Comparison of ENCODE assay signal across 8 cellular contexts in genomic region chr1:231040800-231041704, GRCh38. TPM values are rescaled to one million over a fixed set of nuclear protein-coding genes. Genes with fewer than 3 reads are reported as not detected.
DNase-seq lines count a peak whose midpoint lies in the region; ATAC-seq lines count a peak whose summit lies in the region.

No MANE protein-coding gene starts in this region.

- H3K27me3 ChIP-seq in BLaER1 treated with 17β-estradiol and CSF1 and Interleukin-3, amounts not matched to agents 10 nM and 100 nM = peaks cover 4 to 40% (median 32%) of the 10 kb centered on the region in 11 experiments; a peak in 21 of 22 replicates
- no peaks in the 10 kb centered on the region for H3K27me3 ChIP-seq in effector memory CD4-positive, alpha-beta T cell (replicated peaks; ENCODE audit: control insufficient read depth, insufficient read depth, low read length, poor library complexity, severe bottlenecking)

- peaks cover 6 to 14% of the 10 kb centered on the region in 2 donors for H3K36me3 Mint-ChIP-seq in naive B cell

- peaks cover 34 to 43% (median 40%) of the 10 kb centered on the region in 10 experiments for H3K4me1 ChIP-seq in BLaER1 treated with 17β-estradiol and CSF1 and Interleukin-3, amounts not matched to agents 10 nM and 100 nM
- H3K4me1 ChIP-seq in effector memory CD4-positive, alpha-beta T cell (ENCODE audit: control insufficient read depth, insufficient read depth, low read length, poor library complexity, severe bottlenecking) = peaks cover 11% of the 10 kb centered on the region

- H3K9ac ChIP-seq in BLaER1 treated with 17β-estradiol and CSF1 and Interleukin-3, amounts not matched to agents 10 nM and 100 nM = peak overlapping the region in 9 of 11 experiments; percentile 75 to 90 (median 85); a peak in 15 of 22 replicates

- H3K4me2 ChIP-seq in BLaER1 treated with 17β-estradiol and CSF1 and Interleukin-3, amounts not matched to agents 10 nM and 100 nM = peak overlapping the region; percentile 83 to 98 (median 92)

- H3K4me3 Mint-ChIP-seq in naive B cell = peak overlapping the region; percentile 77 to 91 (median 85)

- ATAC-seq in naive B cell (ENCODE audit: low read depth in 2 of 2) (no peak), HG03521 (IDR thresholded peaks at IDR 0.05; ENCODE audit: unreplicated experiment) (no peak)

- H4K20me1 ChIP-seq in BLaER1 treated with 17β-estradiol and CSF1 and Interleukin-3, amounts not matched to agents 10 nM and 100 nM = peaks cover 0 to 35% (median 0%) of the 10 kb centered on the region in 11 experiments; a peak in 10 of 22 replicates

- H3K27ac ChIP-seq in BLaER1 treated with 17β-estradiol and CSF1 and Interleukin-3, amounts not matched to agents 10 nM and 100 nM = peak overlapping the region in 5 of 11 experiments; percentile 22 to 83 (median 67); a peak in 9 of 22 replicates
- H3K27ac ChIP-seq in effector memory CD4-positive, alpha-beta T cell (ENCODE audit: insufficient read depth, low read length, poor library complexity, severe bottlenecking) = no peak overlapping the region

- DNase-seq in OCI-M1 (lab: John Stamatoyannopoulos, UW) (peak; percentile 54), naive B cell (peak; percentile 3), ACHN (no peak)
- peak in 1 of 3 donors; percentile 38 for DNase-seq in effector memory CD4-positive, alpha-beta T cell
- DNase-seq in stimulated activated CD4-positive, alpha-beta T cell treated with anti-CD3 and anti-CD28 coated beads, Interleukin-4, amount 100 ng/mL, for 1 hour = no peak
- no peak for DNase-seq in stimulated activated CD8-positive, alpha-beta memory T cell treated with anti-CD3 and anti-CD28 coated beads, Interleukin-4, amount 100 ng/mL, for 48 hours

- peak overlapping the region; percentile 75 to 93 (median 86); a peak in 19 of 20 replicates for H3K4me3 ChIP-seq in BLaER1 treated with 17β-estradiol and CSF1 and Interleukin-3, amounts not matched to agents 10 nM and 100 nM
- peak overlapping the region; percentile 70 for H3K4me3 ChIP-seq in effector memory CD4-positive, alpha-beta T cell (ENCODE audit: insufficient read depth, low read depth, low read length, poor library complexity, severe bottlenecking)

- peaks cover 8 to 16% (median 12%) of the 10 kb centered on the region in 7 donors for H3K9me3 Mint-ChIP-seq in naive B cell

- H3K9me3 ChIP-seq in BLaER1 treated with 17β-estradiol and CSF1 and Interleukin-3, amounts not matched to agents 10 nM and 100 nM (replicated peaks in 1 of 11) = peaks cover 14 to 27% (median 19%) of the 10 kb centered on the region in 11 experiments
- H3K9me3 ChIP-seq in effector memory CD4-positive, alpha-beta T cell (ENCODE audit: control insufficient read depth, low read length) = no peaks in the 10 kb centered on the region

- H3K27ac Mint-ChIP-seq in naive B cell = peak overlapping the region in 4 of 6 donors; percentile 22 to 71 (median 44)

- peaks cover 18 to 28% (median 26%) of the 10 kb centered on the region in 3 donors for H3K4me1 Mint-ChIP-seq in naive B cell

- in situ Hi-C loops in ACHN (cut with HindIII; ENCODE audit: low pct_ligation_motif_present, low pct_unique_long_range_greater_than_20kb, low sequenced_read_pairs) = no loop called here

- H3K27me3 Mint-ChIP-seq in naive B cell = peaks cover 11 to 32% (median 31%) of the 10 kb centered on the region in 3 donors

- peaks cover 0 to 5% (median 0%) of the 10 kb centered on the region in 11 experiments; a peak in 2 of 22 replicates for H3K36me3 ChIP-seq in BLaER1 treated with 17β-estradiol and CSF1 and Interleukin-3, amounts not matched to agents 10 nM and 100 nM
- no peaks in the 10 kb centered on the region for H3K36me3 ChIP-seq in effector memory CD4-positive, alpha-beta T cell (ENCODE audit: control insufficient read depth, insufficient read depth, low read length)

RNA-seq across cellular contexts. Expression of gene FAM89A, which starts 1.0 kb away (rescaled TPM):
- polyA plus RNA-seq in naive B cell (ENCODE audit: low read depth in 6 of 6) = 10 to 100 TPM in 1 of 6 donors, 1 to 10 TPM in 5; 3.6 to 11.9 (median 7.9) TPM

Comparison
In these comparisons a context has a peak if more than half of its experiments do, and no peak if none do; other contexts are left out.
1. DNase-seq: peak in OCI-M1 (single experiment) and naive B cell (single experiment); none in stimulated activated CD4-positive, alpha-beta T cell treated with anti-CD3 and anti-CD28 coated beads, Interleukin-4, amount 100 ng/mL, for 1 hour (single experiment), ACHN (single experiment) and stimulated activated CD8-positive, alpha-beta memory T cell treated with anti-CD3 and anti-CD28 coated beads, Interleukin-4, amount 100 ng/mL, for 48 hours (single experiment).